ENCODE assay signal across 8 cellular contexts in genomic region chr3:69200384-69201068, GRCh38.
A peak's percentile ranks its signal among the peaks of the same experiment; 100 is the strongest.
DNase-seq lines count a peak whose midpoint lies in the region; ATAC-seq and TF ChIP-seq lines count a peak whose summit lies in the region.

No MANE protein-coding gene starts in this region.

- DNase-seq in ACHN = peak; percentile 6
- DNase-seq in NCI-H146 treated with DMSO at 0.1 percent for 48 hours (lab: John Stamatoyannopoulos, UW; ENCODE audit: unreplicated experiment) = peak; percentile 70
- DNase-seq in activated naive CD4-positive, alpha-beta T cell treated with anti-CD3 and anti-CD28 coated beads for 36 hours = peak; percentile 79
- DNase-seq in heart right ventricle = peak in 1 of 2 donors; percentile 35
- no peak for DNase-seq in sciatic nerve (ENCODE audit: low spot score)
- DNase-seq in HCEC 1CT = no peak
- DNase-seq in MV-4-11 (lab: John Stamatoyannopoulos, UW) = no peak

- peaks cover 68% of the 10 kb centered on the region for H3K4me1 Mint-ChIP-seq in activated naive CD4-positive, alpha-beta T cell treated with anti-CD3 and anti-CD28 coated beads for 36 hours (ENCODE audit: low read depth)

- peaks cover 18% of the 10 kb centered on the region for H3K36me3 Mint-ChIP-seq in activated naive CD4-positive, alpha-beta T cell treated with anti-CD3 and anti-CD28 coated beads for 36 hours (ENCODE audit: low read depth)

- no peaks in the 10 kb centered on the region for H3K27me3 Mint-ChIP-seq in activated naive CD4-positive, alpha-beta T cell treated with anti-CD3 and anti-CD28 coated beads for 36 hours (ENCODE audit: low read depth)

- peaks cover 0 to 45% (median 26%) of the 10 kb centered on the region in 9 donors for H3K4me1 ChIP-seq in heart right ventricle

- intact Hi-C loops in activated naive CD4-positive, alpha-beta T cell treated with anti-CD3 and anti-CD28 coated beads for 36 hours (cut with micrococcal nuclease) = loop anchor here (5.0 kb wide), 1 partner anchor 1572 kb away; no protein-coding TSS in a partner anchor
- intact Hi-C loops in heart right ventricle (cut with DNase I) (loop anchor here in 2 of 10 donors (5.0 kb wide), 3 partner anchors 42 to 97 kb away; no protein-coding TSS in a partner anchor), sciatic nerve (cut with DNase I) (no loop called here)

- peak overlapping the region; percentile 10 to 49 (median 40) for H3K4me3 ChIP-seq in heart right ventricle

- peaks cover 0 to 36% (median 8%) of the 10 kb centered on the region in 9 donors for H3K36me3 ChIP-seq in heart right ventricle

- in situ Hi-C loops in ACHN (cut with HindIII; ENCODE audit: low pct_ligation_motif_present, low pct_unique_long_range_greater_than_20kb, low sequenced_read_pairs) = no loop called here

- H3K4me3 Mint-ChIP-seq in activated naive CD4-positive, alpha-beta T cell treated with anti-CD3 and anti-CD28 coated beads for 36 hours = peak overlapping the region; percentile 75

- no peak for TF ChIP-seq CTCF in heart right ventricle (IDR thresholded peaks at IDR 0.05)

- ATAC-seq in heart right ventricle = peak; percentile 61 to 87 (median 75)
- ATAC-seq in sciatic nerve = peak; percentile 82
- no peak for ATAC-seq in GM19328 (IDR thresholded peaks at IDR 0.05; ENCODE audit: unreplicated experiment)

- H3K27ac ChIP-seq in heart right ventricle = peak overlapping the region in 9 of 10 donors; percentile 28 to 81 (median 70)

- CTCF ChIA-PET in activated naive CD4-positive, alpha-beta T cell treated with anti-CD3 and anti-CD28 coated beads for 36 hours (lab: Charles Lee) = interaction anchor here (1.2 to 4.8 kb wide), 6 partner anchors 9 to 105 kb away, joined by 4 to 43 read pairs (median 5); no protein-coding TSS in a partner anchor

- H3K27ac Mint-ChIP-seq in activated naive CD4-positive, alpha-beta T cell treated with anti-CD3 and anti-CD28 coated beads for 36 hours = peak overlapping the region; percentile 96

- H3K9me3 ChIP-seq in heart right ventricle = no peaks in the 10 kb centered on the region

- 30 to 41% methylated on average over 10 of the region's 10 CpGs for WGBS in heart right ventricle, 2 donors

- no peaks in the 10 kb centered on the region for H3K9me3 Mint-ChIP-seq in activated naive CD4-positive, alpha-beta T cell treated with anti-CD3 and anti-CD28 coated beads for 36 hours

- no peaks in the 10 kb centered on the region for H3K27me3 ChIP-seq in heart right ventricle

Comparison
In these comparisons a context has a peak if more than half of its experiments do, and no peak if none do; other contexts are left out.
1. DNase-seq: peak in ACHN (single experiment), NCI-H146 treated with DMSO at 0.1 percent for 48 hours (single experiment) and activated naive CD4-positive, alpha-beta T cell treated with anti-CD3 and anti-CD28 coated beads for 36 hours (single experiment); none in sciatic nerve (single experiment), HCEC 1CT (single experiment) and MV-4-11 (single experiment).